Comparison of ENCODE assay signal across 9 cellular contexts in the genomic region with DNA sequence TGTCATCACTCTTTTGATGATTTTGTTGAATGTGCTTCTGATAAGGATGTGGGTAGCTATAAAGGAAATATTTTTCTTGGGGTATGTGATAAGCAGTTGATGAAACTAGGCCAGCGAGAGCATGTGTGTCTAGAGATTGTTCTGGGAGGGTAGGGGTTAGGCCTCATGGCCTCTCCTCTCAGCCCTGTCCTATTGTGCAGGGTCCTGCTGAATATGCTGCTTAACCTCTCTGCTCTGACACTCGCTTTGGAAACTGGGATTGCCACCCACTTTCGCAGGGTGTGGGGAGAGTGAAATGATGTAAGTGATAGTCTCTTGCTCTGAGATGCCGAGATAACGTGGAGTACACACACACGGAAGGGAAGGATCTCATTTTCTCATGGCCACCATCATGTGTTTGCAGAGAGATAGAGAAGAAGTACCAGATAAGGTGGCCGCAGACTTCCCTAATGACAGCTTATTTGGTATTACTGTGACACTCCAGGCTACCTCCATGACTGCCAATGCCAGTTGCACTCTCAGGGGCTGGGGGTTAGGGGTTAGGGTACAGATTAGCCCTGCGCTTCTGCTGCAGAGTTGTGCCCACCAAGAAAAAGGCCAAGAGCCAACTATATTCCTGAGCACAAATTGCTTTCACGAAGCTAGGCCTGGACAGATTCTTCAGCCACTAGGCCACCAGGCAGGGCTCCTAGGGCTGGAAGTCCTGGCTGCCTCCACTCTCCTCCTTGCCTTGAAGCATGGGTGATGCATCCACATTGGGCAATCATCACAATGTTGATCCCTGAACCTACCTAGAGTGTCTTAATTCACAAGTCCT. TPM values are rescaled to one million over a fixed set of nuclear protein-coding genes. Genes with fewer than 3 reads are reported as not detected.
A peak's percentile ranks its signal among the peaks of the same experiment; 100 is the strongest.
DNase-seq lines count a peak whose midpoint lies in the region; ATAC-seq and TF ChIP-seq lines count a peak whose summit lies in the region.
"Had no signal": no experiment of that assay in that cellular context is flagged by ENCODE, and none has a peak within 500 bp of the region (broad histone marks: within the 10 kb centered on the region; RNA-seq: fewer than 3 reads in every experiment).

No MANE protein-coding gene starts in this region.

- H3K9me3 ChIP-seq in CD4-positive, alpha-beta T cell (ENCODE audit: control insufficient read depth, low read length), result no peaks in the 10 kb centered on the region

- peak in 5 of 10 experiments; percentile 41 to 54 (median 46) for DNase-seq in CD4-positive, alpha-beta T cell
- DNase-seq in T-helper 1 cell (peak in 3 of 5 donors; percentile 34 to 71 (median 36)), mesothelial cell of epicardium (ENCODE audit: low spot score in 2 of 2, unreplicated experiment in 2 of 2) (no peak), NOMO-1 treated with DMSO at 0.1 percent for 48 hours (lab: John Stamatoyannopoulos, UW; ENCODE audit: unreplicated experiment) (no peak)
- DNase-seq in naive thymus-derived CD8-positive, alpha-beta T cell, result peak in 6 of 10 donors; percentile 31 to 74 (median 57)

- no peaks in the 10 kb centered on the region for H3K9me3 Mint-ChIP-seq in CD4-positive, alpha-beta T cell
- H3K9me3 Mint-ChIP-seq in activated naive CD8-positive, alpha-beta T cell (ENCODE audit: low read depth), result no peaks in the 10 kb centered on the region
- peaks cover 0 to 8% (median 0%) of the 10 kb centered on the region in 9 donors for H3K9me3 Mint-ChIP-seq in naive thymus-derived CD8-positive, alpha-beta T cell
- no peaks in the 10 kb centered on the region for H3K9me3 Mint-ChIP-seq in mesothelial cell of epicardium
- H3K9me3 Mint-ChIP-seq: brain had no signal

- CTCF ChIA-PET in CD4-positive, alpha-beta T cell (lab: Charles Lee), result interaction anchor here (0.9 to 5.0 kb wide), 4 partner anchors 11 to 15 kb away, joined by 3 to 28 read pairs (median 12); no protein-coding TSS in a partner anchor

- no peaks in the 10 kb centered on the region for H3K27me3 ChIP-seq in CD4-positive, alpha-beta T cell (ENCODE audit: control insufficient read depth, insufficient read depth, low read length)

- peak; percentile 56 for ATAC-seq in CD4-positive, alpha-beta T cell (ENCODE audit: poor library complexity)
- peak; percentile 69 to 79 for ATAC-seq in naive thymus-derived CD8-positive, alpha-beta T cell
- ATAC-seq in HG03439 (IDR thresholded peaks at IDR 0.05; ENCODE audit: unreplicated experiment) (no peak), GM18519 (IDR thresholded peaks at IDR 0.05; ENCODE audit: low FRiP score, unreplicated experiment) (no peak)

- H3K27ac ChIP-seq in CD4-positive, alpha-beta T cell (ENCODE audit: low read depth, low read length), result peak overlapping the region; percentile 94

- H3K27ac Mint-ChIP-seq in CD4-positive, alpha-beta T cell, result peak overlapping the region; percentile 97
- peak overlapping the region; percentile 96 for H3K27ac Mint-ChIP-seq in activated naive CD8-positive, alpha-beta T cell
- H3K27ac Mint-ChIP-seq in naive thymus-derived CD8-positive, alpha-beta T cell, result peak overlapping the region; percentile 89 to 99 (median 96)
- no peak overlapping the region for H3K27ac Mint-ChIP-seq in mesothelial cell of epicardium

- peaks cover 32% of the 10 kb centered on the region for H3K36me3 Mint-ChIP-seq in CD4-positive, alpha-beta T cell (ENCODE audit: low read depth)
- peaks cover 17% of the 10 kb centered on the region for H3K36me3 Mint-ChIP-seq in activated naive CD8-positive, alpha-beta T cell
- H3K36me3 Mint-ChIP-seq in naive thymus-derived CD8-positive, alpha-beta T cell, result peaks cover 0 to 4% (median 3%) of the 10 kb centered on the region in 3 donors
- H3K36me3 Mint-ChIP-seq in mesothelial cell of epicardium, result no peaks in the 10 kb centered on the region
- H3K36me3 Mint-ChIP-seq: brain had no signal

- intact Hi-C loops in CD4-positive, alpha-beta T cell (cut with DNase I, micrococcal nuclease), result loop anchor here (1.0 to 5.0 kb wide), 5 partner anchors 11 to 82 kb away; no protein-coding TSS in a partner anchor

- POLR2A ChIA-PET in CD4-positive, alpha-beta T cell (lab: Charles Lee), result interaction anchor here (0.6 to 3.9 kb wide), 27 partner anchors 9 to 259 kb away, joined by 3 to 51 read pairs (median 4); a partner anchor contains a TSS
- POLR2A ChIA-PET in naive thymus-derived CD8-positive, alpha-beta T cell (lab: Charles Lee), result interaction anchor here (0.5 to 5.6 kb wide), 15 partner anchors 10 to 102 kb away, joined by 3 to 37 read pairs (median 4); no protein-coding TSS in a partner anchor

- H3K4me1 Mint-ChIP-seq in CD4-positive, alpha-beta T cell (ENCODE audit: low read depth), result peaks cover 96% of the 10 kb centered on the region
- peaks cover 99% of the 10 kb centered on the region for H3K4me1 Mint-ChIP-seq in activated naive CD8-positive, alpha-beta T cell (ENCODE audit: low read depth)
- peaks cover 63 to 98% (median 96%) of the 10 kb centered on the region in 4 donors for H3K4me1 Mint-ChIP-seq in naive thymus-derived CD8-positive, alpha-beta T cell
- peaks cover 62% of the 10 kb centered on the region for H3K4me1 Mint-ChIP-seq in mesothelial cell of epicardium

- no peak for TF ChIP-seq CTCF in CD4-positive, alpha-beta T cell (IDR thresholded peaks at IDR 0.05)
- no peak for TF ChIP-seq CTCF in mesothelial cell of epicardium (IDR thresholded peaks at IDR 0.05; ENCODE audit: unreplicated experiment)

- no peaks in the 10 kb centered on the region for H3K27me3 Mint-ChIP-seq in CD4-positive, alpha-beta T cell
- H3K27me3 Mint-ChIP-seq in activated naive CD8-positive, alpha-beta T cell, result no peaks in the 10 kb centered on the region
- no peaks in the 10 kb centered on the region for H3K27me3 Mint-ChIP-seq in naive thymus-derived CD8-positive, alpha-beta T cell
- H3K27me3 Mint-ChIP-seq in mesothelial cell of epicardium (ENCODE audit: low read depth), result no peaks in the 10 kb centered on the region
- H3K27me3 Mint-ChIP-seq: brain had no signal

- H3K4me3 Mint-ChIP-seq in CD4-positive, alpha-beta T cell, result peak overlapping the region; percentile 61
- H3K4me3 Mint-ChIP-seq in activated naive CD8-positive, alpha-beta T cell, result peak overlapping the region; percentile 71
- H3K4me3 Mint-ChIP-seq in naive thymus-derived CD8-positive, alpha-beta T cell, result peak overlapping the region; percentile 43 to 87 (median 78)
- H3K4me3 Mint-ChIP-seq in mesothelial cell of epicardium, result no peak overlapping the region
- H3K4me3 Mint-ChIP-seq: brain had no signal

RNA-seq across cellular contexts. Expression of a gene that starts 25.2 kb away (rescaled TPM):
- 100 to 1,000 TPM; 106 to 114 TPM for total RNA-seq in CD4-positive, alpha-beta T cell
- 100 to 1,000 TPM; 176 to 177 TPM for total RNA-seq in naive thymus-derived CD8-positive, alpha-beta T cell
- polyA plus RNA-seq in naive thymus-derived CD8-positive, alpha-beta T cell, result 100 to 1,000 TPM; 175 to 220 (median 188) TPM
- total RNA-seq in mesothelial cell of epicardium, result 26.5 to 33.3 TPM (median 28.6 TPM) in 3 replicates

Comparison
In these comparisons a context has a peak if more than half of its experiments do, and no peak if none do; other contexts are left out.
1. ATAC-seq: peak in CD4-positive, alpha-beta T cell (single experiment) and naive thymus-derived CD8-positive, alpha-beta T cell (2 of 2); none in HG03439 (single experiment) and GM18519 (single experiment).
2. DNase-seq: peak in T-helper 1 cell (3 of 5) and naive thymus-derived CD8-positive, alpha-beta T cell (6 of 10); none in mesothelial cell of epicardium (0 of 2) and NOMO-1 treated with DMSO at 0.1 percent for 48 hours (single experiment).